Comparison of ENCODE assay signal across 1 cellular context in genomic region chr11:47366020-47366490, GRCh38.
TF ChIP-seq lines count a peak whose summit lies in the region.

No MANE protein-coding gene starts in this region.

TF ChIP-seq in GM12878, 131 proteins besides CTCF, POLR2A, EP300 and RAD21:
- TF ChIP-seq ATF2 (IDR thresholded peaks at IDR 0.05; ENCODE audit: low read length) (peak; percentile 60; the same call in 1 of the 2 replicates), NR2F1 (conservative IDR thresholded peaks at IDR 0.05) (peak; percentile 46; the same call in 1 of the 2 replicates), NBN (IDR thresholded peaks at IDR 0.05) (0 out of 2 replicates have a peak, but pooled peaks have one; percentile 53), IKZF2 (IDR thresholded peaks at IDR 0.05) (peak; percentile 55 to 61; a peak in 2 of 4 replicates), CREM (IDR thresholded peaks at IDR 0.05; ENCODE audit: low read depth) (peak; percentile 38; the same call in 1 of the 2 replicates), JUND (IDR thresholded peaks at IDR 0.05; ENCODE audit: low read depth, low read length) (no peak), SMAD1 (IDR thresholded peaks at IDR 0.05; ENCODE audit: low read depth, partially characterized antibody) (no peak), MEF2B (IDR thresholded peaks at IDR 0.05; ENCODE audit: partially characterized antibody, poor library complexity, severe bottlenecking) (peak; percentile 34), MXI1 (IDR thresholded peaks at IDR 0.05; ENCODE audit: low read depth, low read length) (no peak), JUNB (IDR thresholded peaks at IDR 0.05) (peak; percentile 39; the same call in 1 of the 2 replicates), FOS (IDR thresholded peaks at IDR 0.05; ENCODE audit: borderline replicate concordance, extremely low read depth, insufficient read length) (no peak), HDGF (IDR thresholded peaks at IDR 0.05) (peak; percentile 72; the same call in 1 of the 2 replicates), E4F1 (IDR thresholded peaks at IDR 0.05; ENCODE audit: borderline replicate concordance, partially characterized antibody) (no peak), ATF7 (IDR thresholded peaks at IDR 0.05; ENCODE audit: low read depth) (peak; percentile 73), MEF2A (IDR thresholded peaks at IDR 0.05; ENCODE audit: insufficient read depth, low read depth, low read length) (0 out of 2 replicates have a peak, but pooled peaks have one; percentile 51), BHLHE40 (IDR thresholded peaks at IDR 0.05; ENCODE audit: borderline replicate concordance in 1 of 2, low read depth in 2 of 2, low read length in 1 of 2) (no peak), MTA2 (IDR thresholded peaks at IDR 0.05; ENCODE audit: low read depth) (peak; percentile 46; the same call in 1 of the 2 replicates), CREB1 (IDR thresholded peaks at IDR 0.05; ENCODE audit: low read depth) (peak; percentile 45; the same call in 1 of the 2 replicates), IKZF1 (conservative IDR thresholded peaks at IDR 0.05) (peak; percentile 70), PKNOX1 (IDR thresholded peaks at IDR 0.05) (peak; percentile 42; the same call in 1 of the 2 replicates), DPF2 (IDR thresholded peaks at IDR 0.05) (peak; percentile 68; the same call in 1 of the 2 replicates)
